3 cellular contexts compared by ENCODE assay signal in genomic region chr20:24064915-24065314, GRCh38.
TF ChIP-seq lines count a peak whose summit lies in the region.

No MANE protein-coding gene starts in this region.

TF ChIP-seq in HepG2, 621 proteins besides CTCF, POLR2A, EP300 and RAD21:
- TF ChIP-seq PLRG1 (conservative IDR thresholded peaks at IDR 0.05), result 0 out of 2 replicates have a peak, but pooled peaks have one; percentile 68
- peak; percentile 37; the same call in 1 of the 2 replicates for TF ChIP-seq FOXK2 (IDR thresholded peaks at IDR 0.05)
- TF ChIP-seq LCORL (IDR thresholded peaks at IDR 0.05), result 0 out of 2 replicates have a peak, but pooled peaks have one; percentile 9
- TF ChIP-seq LCORL (CRISPR knock-in tag; IDR thresholded peaks at IDR 0.05), result no peak
- TF ChIP-seq ZNF468 (CRISPR knock-in tag; IDR thresholded peaks at IDR 0.05), result no peak
- TF ChIP-seq NBN (conservative IDR thresholded peaks at IDR 0.05), result 0 out of 2 replicates have a peak, but pooled peaks have one; percentile 50
- TF ChIP-seq HNRNPK (IDR thresholded peaks at IDR 0.05; ENCODE audit: low read depth, low read length, poor library complexity, severe bottlenecking), result peak; percentile 48
- TF ChIP-seq BHLHE40 (IDR thresholded peaks at IDR 0.05; ENCODE audit: low read length), result no peak
- no peak for TF ChIP-seq ZNF710 (CRISPR knock-in tag; IDR thresholded peaks at IDR 0.05; ENCODE audit: borderline replicate concordance)

TF ChIP-seq in HEK293, 187 proteins besides CTCF, POLR2A, EP300 and RAD21:
- TF ChIP-seq ZNF366 (tag by site-specific recombination; conservative IDR thresholded peaks at IDR 0.05) (peak; percentile 76), REPIN1 (tag by site-specific recombination; IDR thresholded peaks at IDR 0.05; ENCODE audit: low read depth) (no peak)

TF ChIP-seq in H1, 55 proteins besides CTCF, POLR2A, EP300 and RAD21:
- TF ChIP-seq BCL11A (IDR thresholded peaks at IDR 0.05; ENCODE audit: low read depth in 2 of 2, low read length in 2 of 2), result no peak
- no peak for TF ChIP-seq SP4 (IDR thresholded peaks at IDR 0.05; ENCODE audit: low read length)
- no peak for TF ChIP-seq TBP (IDR thresholded peaks at IDR 0.05; ENCODE audit: low read depth, low read length)
- no peak for TF ChIP-seq SIRT6 (IDR thresholded peaks at IDR 0.05; ENCODE audit: low read length)
